ENCODE assay signal across 11 cellular contexts in genomic region chr11:74365805-74366204, GRCh38. TPM values are rescaled to one million over a fixed set of nuclear protein-coding genes. Genes with fewer than 3 reads are reported as not detected.
"Had no signal": no experiment of that assay in that cellular context is flagged by ENCODE, and none has a peak within 500 bp of the region (broad histone marks: within the 10 kb centered on the region; RNA-seq: fewer than 3 reads in every experiment).

No MANE protein-coding gene starts in this region.

RNA-seq across cellular contexts. Expression of gene P4HA3, which starts 54.4 kb away (rescaled TPM):
- total RNA-seq: activated naive CD4-positive, alpha-beta T cell treated with anti-CD3 and anti-CD28 coated beads for 36 hours; activated naive CD4-positive, alpha-beta T cell treated with anti-CD3 and anti-CD28 coated beads, Interleukin-2, amount 50 U/mL, for 72 hours; activated naive CD8-positive, alpha-beta T cell treated with anti-CD3 and anti-CD28 coated beads for 36 hours; activated naive CD8-positive, alpha-beta T cell treated with anti-CD3 and anti-CD28 coated beads, Interleukin-2, amount 10 ng/mL, durations not matched to agents 7 days and 5 days; activated T-cell treated with anti-CD3 and anti-CD28 coated beads, Interleukin-2, amount 50 U/mL, for 4 hours; activated T-cell treated with anti-CD3 and anti-CD28 coated beads, Interleukin-2, amount 50 U/mL, for 72 hours; activated T-helper 1 cell treated with anti-CD3 and anti-CD28 coated beads, Interleukin-12 subunit alpha, Interleukin-12 subunit beta, Interleukin-2, Interleukin-4 antibody, amounts not matched to agents 30 ng/mL and 10 ng/mL and 1 ng/mL, durations not matched to agents 14 hours and 24 hours and 36 hours; activated T-helper 17 cell treated with anti-CD3 and anti-CD28 coated beads, Interleukin-2, amount 50 U/mL, for 72 hours; activated T-helper 2 cell treated with anti-CD3 and anti-CD28 coated beads, Interferon-gamma antibody, Interleukin-2, Interleukin-4, amounts not matched to agents 10 μg/mL and 5 μg/mL and 100 μg/mL, durations not matched to agents 14 hours and 24 hours and 36 hours; body of pancreas; cardiac muscle cell had no signal
